In the genomic region with DNA sequence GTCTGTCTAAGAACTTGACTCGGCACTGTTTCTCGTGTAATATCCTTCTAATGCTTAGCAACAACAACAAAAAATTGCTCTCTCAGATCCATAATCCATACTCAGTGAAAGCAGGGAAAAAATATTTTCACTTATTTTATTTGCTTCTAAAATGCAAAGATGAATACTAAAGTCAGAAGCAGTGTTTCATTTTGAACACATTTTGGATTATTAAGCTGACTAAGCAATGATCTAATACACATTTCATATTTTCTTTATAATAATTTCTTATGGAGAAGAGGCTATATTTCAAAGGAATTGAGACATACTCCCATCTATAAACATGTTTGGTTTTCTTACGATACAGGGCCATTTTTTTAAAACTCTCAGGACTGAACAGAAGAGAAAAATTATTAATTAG, we compare ENCODE assay signal across 1 cellular context.
TF ChIP-seq lines count a peak whose summit lies in the region.

No MANE protein-coding gene starts in this region.

TF ChIP-seq in K562, 482 proteins besides CTCF, POLR2A, EP300 and RAD21:
- TF ChIP-seq C11orf30 (IDR thresholded peaks at IDR 0.05; ENCODE audit: low read depth) (peak; percentile 48), FOXP1 (CRISPR knock-in tag; IDR thresholded peaks at IDR 0.05) (no peak), MAFK (IDR thresholded peaks at IDR 0.05; ENCODE audit: low read length) (peak; percentile 22; the same call in 1 of the 2 replicates), ZNF316 (IDR thresholded peaks at IDR 0.05) (peak; percentile 61)
